ENCODE assay signal across 8 cellular contexts in genomic region chr1:226608699-226609505, GRCh38.
DNase-seq lines count a peak whose midpoint lies in the region; ATAC-seq and TF ChIP-seq lines count a peak whose summit lies in the region.

No MANE protein-coding gene starts in this region.

- no peak overlapping the region for H3K4me3 ChIP-seq in AG04449 (ENCODE audit: low read depth, low read length)
- no peak overlapping the region for H3K4me3 ChIP-seq in astrocyte of the cerebellum (ENCODE audit: low read depth, low read length)

- peak; percentile 80 for TF ChIP-seq CTCF in AG04449 (IDR thresholded peaks at IDR 0.05; ENCODE audit: insufficient read depth, low read length, missing control alignments)
- peak; percentile 82 for TF ChIP-seq CTCF in astrocyte of the cerebellum (IDR thresholded peaks at IDR 0.05; ENCODE audit: low read depth, low read length, missing control alignments)

- in situ Hi-C loops in astrocyte of the cerebellum (cut with HindIII; ENCODE audit: low sequenced_read_pairs) = no loop called here

- POLR2A ChIA-PET in AG04449 (lab: Yijun Ruan, JAX) = no interaction called here

- CTCF ChIA-PET in AG04449 (lab: Yijun Ruan, JAX) = interaction anchor here (0.6 to 1.9 kb wide), 24 partner anchors 9 to 315 kb away, joined by 3 to 10 read pairs (median 3); partner anchors contain the start of gene STUM

- ATAC-seq in GM18909 (IDR thresholded peaks at IDR 0.05; ENCODE audit: poor library complexity, unreplicated experiment) = peak; percentile 50

- DNase-seq in AG04449 (ENCODE audit: low read depth, low spot score) = no peak
- DNase-seq in NAMALWA (ENCODE audit: low spot score) = peak; percentile 81
- DNase-seq in T-helper 9 cell = peak; percentile 65
- peak; percentile 28 for DNase-seq in astrocyte of the cerebellum (ENCODE audit: low read depth)
- peak; percentile 52 for DNase-seq in iPS DF 19.7 (ENCODE audit: low read depth, low spot score)
- peak; percentile 44 to 56 for DNase-seq in stimulated activated CD4-positive, alpha-beta T cell treated with anti-CD3 and anti-CD28 coated beads, Interleukin-15, amount 100 ng/mL, for 48 hours (ENCODE audit: low read depth in 2 of 2)
- DNase-seq in NCI-H226 = no peak

Comparison
In these comparisons a context has a peak if more than half of its experiments do, and no peak if none do; other contexts are left out.
1. DNase-seq: peak in NAMALWA (single experiment), T-helper 9 cell (single experiment), astrocyte of the cerebellum (single experiment), iPS DF 19.7 (single experiment) and stimulated activated CD4-positive, alpha-beta T cell treated with anti-CD3 and anti-CD28 coated beads, Interleukin-15, amount 100 ng/mL, for 48 hours (2 of 2); none in AG04449 (single experiment) and NCI-H226 (single experiment).